In the genomic region with DNA sequence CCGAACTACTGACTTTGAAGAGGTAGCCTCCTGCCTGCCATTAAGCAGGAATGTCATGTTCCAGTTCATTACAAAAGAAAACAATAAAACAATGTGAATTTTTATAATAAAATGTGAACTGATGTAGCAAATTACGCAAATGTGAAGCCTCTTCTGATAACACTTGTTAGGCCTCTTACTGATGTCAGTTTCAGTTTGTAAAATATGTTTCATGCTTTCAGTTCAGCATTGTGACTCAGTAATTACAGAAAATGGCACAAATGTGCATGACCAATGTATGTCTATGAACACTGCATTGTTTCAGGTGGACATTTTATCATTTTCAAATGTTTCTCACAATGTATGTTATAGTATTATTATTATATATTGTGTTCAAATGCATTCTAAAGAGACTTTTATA, we compare ENCODE assay signal across 10 cellular contexts.
DNase-seq lines count a peak whose midpoint lies in the region; ATAC-seq and TF ChIP-seq lines count a peak whose summit lies in the region.
"Had no signal": no experiment of that assay in that cellular context is flagged by ENCODE, and none has a peak within 500 bp of the region (broad histone marks: within the 10 kb centered on the region; RNA-seq: fewer than 3 reads in every experiment).

No MANE protein-coding gene starts in this region.

- no TSS peak for BruUV-seq in Calu3 (replicated peaks; lab: Mats Ljungman, UMichigan)

- peak overlapping the region; percentile 64 to 83 for H3K4me3 Mint-ChIP-seq in activated T-cell treated with anti-CD3 and anti-CD28 coated beads, Interleukin-2, amount 50 U/mL, for 72 hours
- no peak overlapping the region for H3K4me3 Mint-ChIP-seq in activated T-helper 2 cell treated with anti-CD3 and anti-CD28 coated beads, Interferon-gamma antibody, Interleukin-2, Interleukin-4, amounts not matched to agents 10 μg/mL and 5 μg/mL and 100 μg/mL, durations not matched to agents 14 hours and 24 hours and 36 hours (ENCODE audit: low read depth)
- H3K4me3 Mint-ChIP-seq in Calu3 (ENCODE audit: low read depth, unreplicated experiment): no peak overlapping the region

- H3K9me3 Mint-ChIP-seq in activated T-cell treated with anti-CD3 and anti-CD28 coated beads, Interleukin-2, amount 50 U/mL, for 72 hours: no peaks in the 10 kb centered on the region
- no peaks in the 10 kb centered on the region for H3K9me3 Mint-ChIP-seq in activated T-helper 2 cell treated with anti-CD3 and anti-CD28 coated beads, Interferon-gamma antibody, Interleukin-2, Interleukin-4, amounts not matched to agents 10 μg/mL and 5 μg/mL and 100 μg/mL, durations not matched to agents 14 hours and 24 hours and 36 hours
- H3K9me3 Mint-ChIP-seq in Calu3 (ENCODE audit: low read depth, unreplicated experiment): no peaks in the 10 kb centered on the region

- peak; percentile 53 to 55 for ATAC-seq in activated T-cell treated with anti-CD3 and anti-CD28 coated beads, Interleukin-2, amount 50 U/mL, for 72 hours (replicated peaks in 1 of 2)
- ATAC-seq in HG03064 (IDR thresholded peaks at IDR 0.05; ENCODE audit: low read depth, unreplicated experiment): peak; percentile 53

- H3K27ac Mint-ChIP-seq in activated T-cell treated with anti-CD3 and anti-CD28 coated beads, Interleukin-2, amount 50 U/mL, for 72 hours: peak overlapping the region; percentile 90
- H3K27ac Mint-ChIP-seq in activated T-helper 2 cell treated with anti-CD3 and anti-CD28 coated beads, Interferon-gamma antibody, Interleukin-2, Interleukin-4, amounts not matched to agents 10 μg/mL and 5 μg/mL and 100 μg/mL, durations not matched to agents 14 hours and 24 hours and 36 hours: peak overlapping the region; percentile 96
- no peak overlapping the region for H3K27ac Mint-ChIP-seq in Calu3 (ENCODE audit: unreplicated experiment)

- H3K27ac ChIP-seq in temporal lobe (ENCODE audit: low read depth, low read length): peak overlapping the region; percentile 5
- H3K27ac ChIP-seq: C4-2B, RWPE1 had no signal

- H3K27me3 Mint-ChIP-seq in activated T-cell treated with anti-CD3 and anti-CD28 coated beads, Interleukin-2, amount 50 U/mL, for 72 hours (ENCODE audit: low read depth): no peaks in the 10 kb centered on the region
- no peaks in the 10 kb centered on the region for H3K27me3 Mint-ChIP-seq in activated T-helper 2 cell treated with anti-CD3 and anti-CD28 coated beads, Interferon-gamma antibody, Interleukin-2, Interleukin-4, amounts not matched to agents 10 μg/mL and 5 μg/mL and 100 μg/mL, durations not matched to agents 14 hours and 24 hours and 36 hours (ENCODE audit: low read depth)
- H3K27me3 Mint-ChIP-seq in Calu3 (ENCODE audit: unreplicated experiment): no peaks in the 10 kb centered on the region

- no peak for TF ChIP-seq CTCF in Calu3 (IDR thresholded peaks at IDR 0.05; ENCODE audit: unreplicated experiment)

- H3K4me1 Mint-ChIP-seq in activated T-cell treated with anti-CD3 and anti-CD28 coated beads, Interleukin-2, amount 50 U/mL, for 72 hours (ENCODE audit: low read depth): peaks cover 90% of the 10 kb centered on the region
- H3K4me1 Mint-ChIP-seq in activated T-helper 2 cell treated with anti-CD3 and anti-CD28 coated beads, Interferon-gamma antibody, Interleukin-2, Interleukin-4, amounts not matched to agents 10 μg/mL and 5 μg/mL and 100 μg/mL, durations not matched to agents 14 hours and 24 hours and 36 hours (ENCODE audit: low read depth): peaks cover 59% of the 10 kb centered on the region
- H3K4me1 Mint-ChIP-seq in Calu3 (ENCODE audit: low read depth, unreplicated experiment): peaks cover 7% of the 10 kb centered on the region

- intact Hi-C loops in activated T-helper 2 cell treated with anti-CD3 and anti-CD28 coated beads, Interferon-gamma antibody, Interleukin-2, Interleukin-4, amounts not matched to agents 10 μg/mL and 5 μg/mL and 100 μg/mL, durations not matched to agents 14 hours and 24 hours and 36 hours (cut with micrococcal nuclease): loop anchor here (1.0 to 10.0 kb wide), 14 partner anchors 24 to 1142 kb away; a partner anchor contains a TSS
- intact Hi-C loops in Calu3 (cut with micrococcal nuclease; ENCODE audit: unreplicated experiment): no loop called here

- H3K36me3 Mint-ChIP-seq in activated T-cell treated with anti-CD3 and anti-CD28 coated beads, Interleukin-2, amount 50 U/mL, for 72 hours (ENCODE audit: insufficient read depth in 2 of 2): peaks cover 20 to 21% of the 10 kb centered on the region in 2 donors
- peaks cover 42% of the 10 kb centered on the region for H3K36me3 Mint-ChIP-seq in activated T-helper 2 cell treated with anti-CD3 and anti-CD28 coated beads, Interferon-gamma antibody, Interleukin-2, Interleukin-4, amounts not matched to agents 10 μg/mL and 5 μg/mL and 100 μg/mL, durations not matched to agents 14 hours and 24 hours and 36 hours (ENCODE audit: low read depth)
- no peaks in the 10 kb centered on the region for H3K36me3 Mint-ChIP-seq in Calu3 (ENCODE audit: insufficient read depth, unreplicated experiment)

- CTCF ChIA-PET in Calu3 (lab: Charles Lee): no interaction called here

- no peak for DNase-seq in activated T-cell treated with anti-CD3 and anti-CD28 coated beads, Interleukin-2, amount 50 U/mL, for 72 hours
- DNase-seq in activated T-cell treated with anti-CD3 and anti-CD28 coated beads for 4 hours: no peak
- DNase-seq in activated T-helper 2 cell treated with anti-CD3 and anti-CD28 coated beads, Interferon-gamma antibody, Interleukin-2, Interleukin-4, amounts not matched to agents 10 μg/mL and 5 μg/mL and 100 μg/mL, durations not matched to agents 14 hours and 24 hours and 36 hours (ENCODE audit: low spot score): no peak
- no peak for DNase-seq in hippocampal formation (lab: John Stamatoyannopoulos, UW)
- DNase-seq in medulla oblongata (ENCODE audit: extremely low spot score): no peak
- DNase-seq in Calu3: no peak

Comparison
In these comparisons a context has a peak if more than half of its experiments do, and no peak if none do; other contexts are left out.
1. H3K4me3 Mint-ChIP-seq: peak in activated T-cell treated with anti-CD3 and anti-CD28 coated beads, Interleukin-2, amount 50 U/mL, for 72 hours (2 of 2); none in activated T-helper 2 cell treated with anti-CD3 and anti-CD28 coated beads, Interferon-gamma antibody, Interleukin-2, Interleukin-4, amounts not matched to agents 10 μg/mL and 5 μg/mL and 100 μg/mL, durations not matched to agents 14 hours and 24 hours and 36 hours (single experiment) and Calu3 (single experiment).